29 cellular contexts compared by ENCODE assay signal in genomic region chr3:52147804-52148203, GRCh38. TPM values are rescaled to one million over a fixed set of nuclear protein-coding genes. Genes with fewer than 3 reads are reported as not detected.
"Had no signal": no experiment of that assay in that cellular context is flagged by ENCODE, and none has a peak within 500 bp of the region (broad histone marks: within the 10 kb centered on the region; RNA-seq: fewer than 3 reads in every experiment).

No MANE protein-coding gene starts in this region.

- H3K9me3 Mint-ChIP-seq: activated naive CD4-positive, alpha-beta T cell treated with anti-CD3 and anti-CD28 coated beads for 36 hours; activated naive CD8-positive, alpha-beta T cell treated with anti-CD3 and anti-CD28 coated beads for 36 hours; dendritic cell treated with granulocyte-macrophage colony-stimulating factor and Interleukin-4, amounts not matched to agents 40 ng/mL and 50 ng/mL, for 4 days; endodermal cell; mesothelial cell of epicardium; naive B cell; nephron progenitor cell; stimulated activated effector memory CD8-positive, alpha-beta T cell treated with anti-CD3 and anti-CD28 coated beads, Interleukin-12 subunit alpha, Interleukin-12 subunit beta, amount 100 ng/mL, for 72 hours; stimulated activated naive CD8-positive, alpha-beta T cell treated with anti-CD3 and anti-CD28 coated beads, Interleukin-15, amount 100 ng/mL, for 72 hours had no signal

- H3K27me3 ChIP-seq: adrenal gland, ascending aorta, brain microvascular endothelial cell, ovary, thyroid gland, upper lobe of left lung, vagina had no signal

- H3K9me3 ChIP-seq: adrenal gland, ascending aorta, ovary, thyroid gland, upper lobe of left lung, vagina had no signal

- H3K27me3 Mint-ChIP-seq: activated naive CD8-positive, alpha-beta T cell treated with anti-CD3 and anti-CD28 coated beads for 36 hours; dendritic cell treated with granulocyte-macrophage colony-stimulating factor and Interleukin-4, amounts not matched to agents 40 ng/mL and 50 ng/mL, for 4 days; naive B cell; progenitor cell of endocrine pancreas; stimulated activated naive CD8-positive, alpha-beta T cell treated with anti-CD3 and anti-CD28 coated beads, Interleukin-15, amount 100 ng/mL, for 72 hours had no signal

- DNase-seq: activated CD4-positive, alpha-beta T cell treated with anti-CD3 and anti-CD28 coated beads for 4 hours; activated CD4-positive, alpha-beta T cell treated with anti-CD3 and anti-CD28 coated beads, Interleukin-2, amount 50 U/mL, for 48 hours; activated CD8-positive, alpha-beta memory T cell treated with anti-CD3 and anti-CD28 coated beads for 24 hours; activated effector memory CD4-positive, alpha-beta T cell treated with Interleukin-2 at 50 U/mL for 16 hours; activated naive CD4-positive, alpha-beta T cell treated with anti-CD3 and anti-CD28 coated beads for 36 hours; activated naive CD8-positive, alpha-beta T cell treated with anti-CD3 and anti-CD28 coated beads for 36 hours; adrenal gland; brain microvascular endothelial cell; endodermal cell; left cardiac atrium; left ventricle myocardium superior; mammary epithelial cell; naive B cell; nephron progenitor cell; ovary; stimulated activated CD4-positive, alpha-beta T cell treated with anti-CD3 and anti-CD28 coated beads, Interleukin-4, amount 100 ng/mL, for 24 hours; stimulated activated naive CD8-positive, alpha-beta T cell treated with anti-CD3 and anti-CD28 coated beads, Interleukin-15, amount 100 ng/mL, for 72 hours; substantia nigra; T-helper 9 cell; thyroid gland; upper lobe of left lung had no signal

- H3K27ac Mint-ChIP-seq: activated naive CD4-positive, alpha-beta T cell treated with anti-CD3 and anti-CD28 coated beads for 36 hours; activated naive CD8-positive, alpha-beta T cell treated with anti-CD3 and anti-CD28 coated beads for 36 hours; dendritic cell treated with granulocyte-macrophage colony-stimulating factor and Interleukin-4, amounts not matched to agents 40 ng/mL and 50 ng/mL, for 4 days; endodermal cell; mesothelial cell of epicardium; naive B cell; nephron progenitor cell; progenitor cell of endocrine pancreas; stimulated activated effector memory CD8-positive, alpha-beta T cell treated with anti-CD3 and anti-CD28 coated beads, Interleukin-12 subunit alpha, Interleukin-12 subunit beta, amount 100 ng/mL, for 72 hours; stimulated activated naive CD8-positive, alpha-beta T cell treated with anti-CD3 and anti-CD28 coated beads, Interleukin-15, amount 100 ng/mL, for 72 hours had no signal

- H3K36me3 Mint-ChIP-seq: mesothelial cell of epicardium; naive B cell; stimulated activated effector memory CD8-positive, alpha-beta T cell treated with anti-CD3 and anti-CD28 coated beads, Interleukin-12 subunit alpha, Interleukin-12 subunit beta, amount 100 ng/mL, for 72 hours had no signal

- H3K4me3 Mint-ChIP-seq: activated naive CD4-positive, alpha-beta T cell treated with anti-CD3 and anti-CD28 coated beads for 36 hours; activated naive CD8-positive, alpha-beta T cell treated with anti-CD3 and anti-CD28 coated beads for 36 hours; dendritic cell treated with granulocyte-macrophage colony-stimulating factor and Interleukin-4, amounts not matched to agents 40 ng/mL and 50 ng/mL, for 4 days; endodermal cell; mesothelial cell of epicardium; naive B cell; nephron progenitor cell; stimulated activated effector memory CD8-positive, alpha-beta T cell treated with anti-CD3 and anti-CD28 coated beads, Interleukin-12 subunit alpha, Interleukin-12 subunit beta, amount 100 ng/mL, for 72 hours; stimulated activated naive CD8-positive, alpha-beta T cell treated with anti-CD3 and anti-CD28 coated beads, Interleukin-15, amount 100 ng/mL, for 72 hours had no signal

- H3K27ac ChIP-seq: adrenal gland, ascending aorta, brain microvascular endothelial cell, ovary, skin epidermis, thyroid gland, upper lobe of left lung, vagina, VCaP had no signal

- H3K4me1 ChIP-seq: adrenal gland, ascending aorta, thyroid gland had no signal

- H3K36me3 ChIP-seq: adrenal gland, ascending aorta, brain microvascular endothelial cell, ovary, thyroid gland, vagina had no signal

- H3K4me3 ChIP-seq: adrenal gland, ascending aorta, ovary, skin epidermis, thyroid gland, upper lobe of left lung, vagina had no signal

RNA-seq across cellular contexts. Expression of gene POC1A, which starts 6.4 kb away (rescaled TPM):
- total RNA-seq: ascending aorta had no signal
